ENCODE assay signal across 11 cellular contexts in the genomic region with DNA sequence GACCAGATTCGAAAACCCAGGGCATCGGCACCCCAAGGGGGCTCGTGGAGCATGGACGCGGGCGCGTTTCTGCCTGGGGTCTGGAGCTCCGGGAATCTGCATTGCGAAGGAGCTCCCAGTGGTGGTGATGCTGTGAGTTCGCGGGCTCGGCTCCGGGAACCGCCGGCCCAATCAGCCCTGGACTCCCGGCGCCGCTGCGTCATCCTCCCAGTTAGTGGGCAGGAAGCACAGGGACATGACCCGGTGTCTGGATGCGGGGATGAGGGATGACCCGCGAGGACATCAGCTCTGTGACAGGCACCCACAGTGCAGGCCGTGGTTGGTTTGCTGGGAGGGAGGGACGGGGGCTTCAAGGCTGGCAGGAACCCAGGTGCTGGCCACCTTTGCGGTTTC. TPM values are rescaled to one million over a fixed set of nuclear protein-coding genes. Genes with fewer than 3 reads are reported as not detected.
DNase-seq lines count a peak whose midpoint lies in the region; ATAC-seq and TF ChIP-seq lines count a peak whose summit lies in the region.
"Had no signal": no experiment of that assay in that cellular context is flagged by ENCODE, and none has a peak within 500 bp of the region (broad histone marks: within the 10 kb centered on the region; RNA-seq: fewer than 3 reads in every experiment).

No MANE protein-coding gene starts in this region.

- TF ChIP-seq CTCF in breast epithelium (IDR thresholded peaks at IDR 0.05) (no peak), thoracic aorta (IDR thresholded peaks at IDR 0.05) (no peak)

- H3K4me1 Mint-ChIP-seq in activated CD4-positive, alpha-beta T cell treated with anti-CD3 and anti-CD28 coated beads, Interleukin-2, amount 10 ng/mL, durations not matched to agents 24 days and 14 days = peaks cover 20% of the 10 kb centered on the region

- TF ChIP-seq POLR2A in breast epithelium (IDR thresholded peaks at IDR 0.05) = no peak

- peaks cover 4% of the 10 kb centered on the region for H3K9me3 Mint-ChIP-seq in activated CD4-positive, alpha-beta T cell treated with anti-CD3 and anti-CD28 coated beads, Interleukin-2, amount 10 ng/mL, durations not matched to agents 24 days and 14 days

- H3K36me3 ChIP-seq in breast epithelium (no peaks in the 10 kb centered on the region), thoracic aorta (no peaks in the 10 kb centered on the region)
- H3K36me3 ChIP-seq: BE2C had no signal

- H3K36me3 Mint-ChIP-seq in activated CD4-positive, alpha-beta T cell treated with anti-CD3 and anti-CD28 coated beads, Interleukin-2, amount 10 ng/mL, durations not matched to agents 24 days and 14 days (ENCODE audit: low read depth) = peaks cover 4% of the 10 kb centered on the region

- H3K4me1 ChIP-seq in breast epithelium = peaks cover 0 to 7% of the 10 kb centered on the region in 2 donors
- H3K4me1 ChIP-seq in thoracic aorta (ENCODE audit: control insufficient read depth in 1 of 2, low read depth in 2 of 2) = peaks cover 0 to 40% of the 10 kb centered on the region in 2 donors

- peak overlapping the region; percentile 35 to 82 (median 65) for H3K4me3 ChIP-seq in breast epithelium
- peak overlapping the region; percentile 80 for H3K4me3 ChIP-seq in thoracic aorta

- DNase-seq in activated CD4-positive, alpha-beta T cell treated with anti-CD3 and anti-CD28 coated beads, Interleukin-2, amount 10 ng/mL, durations not matched to agents 24 days and 14 days = no peak
- DNase-seq in activated CD4-positive, alpha-beta T cell treated with anti-CD3 and anti-CD28 coated beads, Interleukin-2, amount 50 U/mL, for 1 hour = no peak
- peak in 1 of 2 donors; percentile 57 for DNase-seq in breast epithelium (ENCODE audit: low spot score in 2 of 2)
- DNase-seq in kidney glomerular epithelial cell (lab: John Stamatoyannopoulos, UW) = peak; percentile 16
- DNase-seq in thoracic aorta (ENCODE audit: low spot score) = no peak
- DNase-seq in cerebellar nuclear complex (lab: John Stamatoyannopoulos, UW) = no peak
- DNase-seq: stimulated activated CD8-positive, alpha-beta memory T cell treated with anti-CD3 and anti-CD28 coated beads, Interleukin-4, amount 100 ng/mL, for 48 hours had no signal

- no peaks in the 10 kb centered on the region for H3K27me3 ChIP-seq in breast epithelium
- H3K27me3 ChIP-seq in thoracic aorta (replicated peaks; ENCODE audit: insufficient read depth) = no peaks in the 10 kb centered on the region

- H3K27me3 Mint-ChIP-seq in activated CD4-positive, alpha-beta T cell treated with anti-CD3 and anti-CD28 coated beads, Interleukin-2, amount 10 ng/mL, durations not matched to agents 24 days and 14 days = peaks cover 48% of the 10 kb centered on the region

- peak overlapping the region; percentile 47 for H3K4me3 Mint-ChIP-seq in activated CD4-positive, alpha-beta T cell treated with anti-CD3 and anti-CD28 coated beads, Interleukin-2, amount 10 ng/mL, durations not matched to agents 24 days and 14 days

- ATAC-seq in thoracic aorta (ENCODE audit: insufficient number of reproducible peaks, low FRiP score, low read depth) (no peak), HG02588 (IDR thresholded peaks at IDR 0.05; ENCODE audit: unreplicated experiment) (no peak), HG03095 (IDR thresholded peaks at IDR 0.05; ENCODE audit: unreplicated experiment) (no peak)

- H3K9me3 ChIP-seq in breast epithelium (no peaks in the 10 kb centered on the region), thoracic aorta (no peaks in the 10 kb centered on the region)
- H3K9me3 ChIP-seq: BE2C had no signal

- H3K27ac Mint-ChIP-seq in activated CD4-positive, alpha-beta T cell treated with anti-CD3 and anti-CD28 coated beads, Interleukin-2, amount 10 ng/mL, durations not matched to agents 24 days and 14 days = no peak overlapping the region

- H3K27ac ChIP-seq in breast epithelium (peak overlapping the region; percentile 83 to 92), thoracic aorta (peak overlapping the region; percentile 70 to 79)

- intact Hi-C loops in activated CD4-positive, alpha-beta T cell treated with anti-CD3 and anti-CD28 coated beads, Interleukin-2, amount 10 ng/mL, durations not matched to agents 24 days and 14 days (cut with micrococcal nuclease) = no loop called here
- intact Hi-C loops in breast epithelium (cut with DNase I; ENCODE audit: low total_unique reads) = no loop called here

RNA-seq across cellular contexts. Expression of gene NXNL2, which starts 0.9 kb away (rescaled TPM):
- total RNA-seq in activated CD4-positive, alpha-beta T cell treated with anti-CD3 and anti-CD28 coated beads, Interleukin-2, amount 10 ng/mL, durations not matched to agents 24 days and 14 days = not detected in 2 replicates
- total RNA-seq in breast epithelium = 10 to 100 TPM in 2 of 3 donors, not detected in 1; 10.5 to 14.5 TPM
- total RNA-seq in thoracic aorta = 1 to 10 TPM in 1 of 2 donors, not detected in 1; 1.8 TPM
- total RNA-seq: SK-MEL-5 had no signal
